In genomic region chr3:171772427-171773056, GRCh38 we compare ENCODE assay signal across 8 cellular contexts. TPM values are rescaled to one million over a fixed set of nuclear protein-coding genes. Genes with fewer than 3 reads are reported as not detected.
A peak's percentile ranks its signal among the peaks of the same experiment; 100 is the strongest.
DNase-seq lines count a peak whose midpoint lies in the region; ATAC-seq and TF ChIP-seq lines count a peak whose summit lies in the region.

No MANE protein-coding gene starts in this region.

- H3K4me1 Mint-ChIP-seq in activated CD8-positive, alpha-beta memory T cell treated with anti-CD3 and anti-CD28 coated beads, Interleukin-2, amount 10 ng/mL, durations not matched to agents 7 days and 5 days = no peaks in the 10 kb centered on the region

- no peak overlapping the region for H3K4me3 ChIP-seq in fibroblast of lung (replicated peaks in 1 of 4; ENCODE audit: control extremely low read depth in 1 of 4, insufficient read depth in 1 of 4, low read depth in 3 of 4, low read length in 4 of 4)

- H3K27ac Mint-ChIP-seq in activated CD8-positive, alpha-beta memory T cell treated with anti-CD3 and anti-CD28 coated beads, Interleukin-2, amount 10 ng/mL, durations not matched to agents 7 days and 5 days = no peak overlapping the region

- H3K36me3 ChIP-seq in fibroblast of lung (ENCODE audit: control insufficient read depth, insufficient read depth, low read length) = no peaks in the 10 kb centered on the region

- no peak overlapping the region for H2AFZ ChIP-seq in fibroblast of lung (ENCODE audit: low read length)

- no peak overlapping the region for H3K4me3 Mint-ChIP-seq in activated CD8-positive, alpha-beta memory T cell treated with anti-CD3 and anti-CD28 coated beads, Interleukin-2, amount 10 ng/mL, durations not matched to agents 7 days and 5 days

- no peaks in the 10 kb centered on the region for H3K27me3 ChIP-seq in fibroblast of lung (ENCODE audit: control insufficient read depth, insufficient read depth, low read length)

- H3K9me3 ChIP-seq in fibroblast of lung (ENCODE audit: control insufficient read depth, insufficient read depth, low read depth, low read length) = no peaks in the 10 kb centered on the region

- no peaks in the 10 kb centered on the region for H3K4me1 ChIP-seq in fibroblast of lung (ENCODE audit: control insufficient read depth, extremely low read depth, insufficient read depth, low read length)

- no peak overlapping the region for H3K4me2 ChIP-seq in fibroblast of lung (ENCODE audit: extremely low read depth, insufficient read depth, low read length)

- peak; percentile 44 for DNase-seq in DMS 273 treated with DMSO at 0.1 percent for 48 hours (lab: John Stamatoyannopoulos, UW)
- DNase-seq in NCI-H748 (lab: John Stamatoyannopoulos, UW; ENCODE audit: unreplicated experiment) = peak; percentile 56
- DNase-seq in activated CD8-positive, alpha-beta memory T cell treated with anti-CD3 and anti-CD28 coated beads, Interleukin-2, amount 10 ng/mL, durations not matched to agents 7 days and 5 days = peak; percentile 53
- DNase-seq in fibroblast of lung (ENCODE audit: low read depth in 2 of 2) = peak; percentile 55 to 78
- peak in 34 of 56 donors; percentile 8 to 78 (median 40) for DNase-seq in nucleus accumbens (lab: John Stamatoyannopoulos, UW)

- TF ChIP-seq POLR2A in GM18505 (IDR thresholded peaks at IDR 0.05; ENCODE audit: borderline replicate concordance, extremely low read depth, insufficient read depth, insufficient read length) = no peak

- H3K36me3 Mint-ChIP-seq in activated CD8-positive, alpha-beta memory T cell treated with anti-CD3 and anti-CD28 coated beads, Interleukin-2, amount 10 ng/mL, durations not matched to agents 7 days and 5 days = no peaks in the 10 kb centered on the region

- H3K9me3 Mint-ChIP-seq in activated CD8-positive, alpha-beta memory T cell treated with anti-CD3 and anti-CD28 coated beads, Interleukin-2, amount 10 ng/mL, durations not matched to agents 7 days and 5 days (ENCODE audit: low read depth) = no peaks in the 10 kb centered on the region

- TF ChIP-seq CTCF in fibroblast of lung (conservative IDR thresholded peaks at IDR 0.05 in 1 of 2, IDR thresholded peaks at IDR 0.05 in 1 of 2; ENCODE audit: low read depth in 1 of 2, low read length in 2 of 2) = peak; percentile 82 to 83

- peak; percentile 48 for ATAC-seq in HG03520 (IDR thresholded peaks at IDR 0.05; ENCODE audit: unreplicated experiment)
- peak; percentile 49 for ATAC-seq in activated CD8-positive, alpha-beta memory T cell treated with anti-CD3 and anti-CD28 coated beads, Interleukin-2, amount 10 ng/mL, durations not matched to agents 7 days and 5 days
- no peak for ATAC-seq in GM18505 (IDR thresholded peaks at IDR 0.05; ENCODE audit: unreplicated experiment)
- no peak for ATAC-seq in GM21526 (IDR thresholded peaks at IDR 0.05; ENCODE audit: low FRiP score, unreplicated experiment)

- peaks cover 32% of the 10 kb centered on the region for H3K27me3 Mint-ChIP-seq in activated CD8-positive, alpha-beta memory T cell treated with anti-CD3 and anti-CD28 coated beads, Interleukin-2, amount 10 ng/mL, durations not matched to agents 7 days and 5 days

- CTCF ChIA-PET in activated CD8-positive, alpha-beta memory T cell treated with anti-CD3 and anti-CD28 coated beads, Interleukin-2, amount 10 ng/mL, durations not matched to agents 7 days and 5 days (lab: Charles Lee) = interaction anchor here (0.6 to 3.2 kb wide), 23 partner anchors 9 to 811 kb away, joined by 3 to 25 read pairs (median 4); partner anchors contain the start of gene PLD1

- no peaks in the 10 kb centered on the region for H3K79me2 ChIP-seq in fibroblast of lung (ENCODE audit: control insufficient read depth, insufficient read depth, low read length)

- H3K27ac ChIP-seq in fibroblast of lung (ENCODE audit: insufficient read depth, low read length) = no peak overlapping the region

- H4K20me1 ChIP-seq in fibroblast of lung (ENCODE audit: control insufficient read depth, extremely low read depth, insufficient read depth, low read length) = no peaks in the 10 kb centered on the region

- H3K9ac ChIP-seq in fibroblast of lung (ENCODE audit: insufficient read depth, low read length) = no peak overlapping the region

RNA-seq across cellular contexts. Expression of gene PLD1, which starts 37.7 kb away (rescaled TPM):
- 1 to 10 TPM; 2.0 to 3.4 TPM for total RNA-seq in activated CD8-positive, alpha-beta memory T cell treated with anti-CD3 and anti-CD28 coated beads, Interleukin-2, amount 10 ng/mL, durations not matched to agents 7 days and 5 days
- 8.2 and 18.8 TPM in 2 replicates for total RNA-seq in fibroblast of lung
- 3.3 and 10.8 TPM in 2 replicates for polyA plus RNA-seq in fibroblast of lung
- polyA plus RNA-seq in fibroblast of lung (2012) = 2.6 and 7.9 TPM in 2 replicates
- 3.8 and 6.7 TPM in 2 replicates for polyA minus RNA-seq in fibroblast of lung (ENCODE audit: low replicate concordance)

Comparison
In these comparisons a context has a peak if more than half of its experiments do, and no peak if none do; other contexts are left out.
1. ATAC-seq: peak in HG03520 (single experiment) and activated CD8-positive, alpha-beta memory T cell treated with anti-CD3 and anti-CD28 coated beads, Interleukin-2, amount 10 ng/mL, durations not matched to agents 7 days and 5 days (single experiment); none in GM18505 (single experiment) and GM21526 (single experiment).
2. Peak in every context shown above with its lines, with median percentiles within 50 percentile points of each other: DNase-seq.